ENCODE assay signal across 8 cellular contexts in the genomic region with DNA sequence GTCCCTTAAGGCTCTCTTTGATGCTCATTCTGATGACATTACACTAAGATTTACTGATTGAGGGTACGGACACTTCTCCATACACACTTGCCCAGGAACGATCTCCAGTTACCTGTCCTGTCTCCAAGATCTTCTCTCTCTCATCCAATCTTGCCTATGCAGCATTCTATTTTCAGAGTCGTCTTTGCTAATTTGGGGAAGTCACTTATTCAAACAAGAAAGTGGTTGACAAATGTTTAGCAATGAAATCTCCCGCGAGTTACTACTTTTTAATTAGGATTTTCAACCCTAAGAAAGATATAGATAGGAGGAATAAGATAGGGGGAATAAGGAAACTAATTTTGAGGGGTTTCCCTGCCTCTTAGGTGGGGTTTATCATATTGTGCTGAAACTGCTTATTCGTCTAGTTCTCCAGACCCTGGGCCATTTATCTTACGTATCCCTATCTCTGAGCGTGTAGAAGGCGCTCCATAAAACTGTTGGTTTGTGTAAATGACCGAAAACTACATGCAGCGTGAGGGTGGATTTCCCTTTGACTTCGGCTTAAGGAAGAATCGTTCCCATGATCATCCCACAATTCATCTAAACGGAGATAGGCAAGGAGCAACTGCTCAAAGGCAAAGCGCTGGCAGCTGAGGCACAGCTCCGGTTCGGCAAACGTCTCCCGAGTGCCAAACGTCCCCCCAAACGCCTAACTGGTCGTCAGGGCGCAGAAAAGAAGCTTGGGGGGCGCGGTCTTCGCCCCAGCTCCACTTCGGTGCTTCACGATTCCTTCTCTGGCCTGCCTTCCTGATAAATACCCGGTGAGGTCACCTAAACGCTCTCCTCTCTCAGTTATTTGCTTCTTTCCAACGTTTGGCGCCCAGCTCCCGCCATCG. TPM values are rescaled to one million over a fixed set of nuclear protein-coding genes. Genes with fewer than 3 reads are reported as not detected.
DNase-seq lines count a peak whose midpoint lies in the region; ATAC-seq and TF ChIP-seq lines count a peak whose summit lies in the region.

No MANE protein-coding gene starts in this region.

- H3K4me3 ChIP-seq in DOHH2 (ENCODE audit: low read length) (peak overlapping the region; percentile 91), Loucy (ENCODE audit: low read length, poor library complexity, severe bottlenecking) (peak overlapping the region; percentile 94), heart left ventricle (peak overlapping the region; percentile 54 to 96 (median 78))

- CTCF ChIA-PET in activated CD8-positive, alpha-beta T cell treated with anti-CD3 and anti-CD28 coated beads, Interleukin-2, amount 10 ng/mL, durations not matched to agents 7 days and 5 days (lab: Charles Lee), result interaction anchor here (0.8 to 3.2 kb wide), 6 partner anchors 11 to 477 kb away, joined by 3 to 25 read pairs (median 4); no protein-coding TSS in a partner anchor

- peaks cover 17% of the 10 kb centered on the region for H3K36me3 Mint-ChIP-seq in activated CD8-positive, alpha-beta T cell treated with anti-CD3 and anti-CD28 coated beads, Interleukin-2, amount 10 ng/mL, durations not matched to agents 7 days and 5 days (ENCODE audit: low read depth)

- TF ChIP-seq CTCF in DOHH2 (IDR thresholded peaks at IDR 0.05; ENCODE audit: low read depth, low read length, poor library complexity, severe bottlenecking) (no peak), Loucy (conservative IDR thresholded peaks at IDR 0.05; ENCODE audit: low read length) (no peak), heart left ventricle (IDR thresholded peaks at IDR 0.05) (no peak)

- H3K4me3 Mint-ChIP-seq in activated CD8-positive, alpha-beta T cell treated with anti-CD3 and anti-CD28 coated beads, Interleukin-2, amount 10 ng/mL, durations not matched to agents 7 days and 5 days, result peak overlapping the region; percentile 91

- H3K27ac Mint-ChIP-seq in activated CD8-positive, alpha-beta T cell treated with anti-CD3 and anti-CD28 coated beads, Interleukin-2, amount 10 ng/mL, durations not matched to agents 7 days and 5 days, result peak overlapping the region; percentile 94

- POLR2A ChIA-PET in activated CD8-positive, alpha-beta T cell treated with anti-CD3 and anti-CD28 coated beads, Interleukin-2, amount 10 ng/mL, durations not matched to agents 7 days and 5 days (lab: Charles Lee), result interaction anchor here (0.6 to 1.7 kb wide), 10 partner anchors 10 to 476 kb away, joined by 3 to 5 read pairs (median 3); a partner anchor contains a TSS

- intact Hi-C loops in heart left ventricle (cut with DNase I), result loop anchor here in 1 of 10 donors (10.0 kb wide), 1 partner anchor 1589 kb away; no protein-coding TSS in a partner anchor

- no peaks in the 10 kb centered on the region for H3K9me3 Mint-ChIP-seq in activated CD8-positive, alpha-beta T cell treated with anti-CD3 and anti-CD28 coated beads, Interleukin-2, amount 10 ng/mL, durations not matched to agents 7 days and 5 days (ENCODE audit: insufficient read depth)

- H3K4me2 ChIP-seq in DOHH2 (ENCODE audit: low read length), result peak overlapping the region; percentile 87
- peak overlapping the region; percentile 94 for H3K4me2 ChIP-seq in Loucy (ENCODE audit: low read depth, low read length, poor library complexity, severe bottlenecking)

- DNase-seq in activated CD8-positive, alpha-beta T cell treated with anti-CD3 and anti-CD28 coated beads, Interleukin-2, amount 10 ng/mL, durations not matched to agents 7 days and 5 days, result no peak
- no peak for DNase-seq in heart left ventricle
- DNase-seq in pons (ENCODE audit: low spot score), result peak; percentile 52
- DNase-seq in stimulated activated CD4-positive, alpha-beta T cell treated with anti-CD3 and anti-CD28 coated beads, Interleukin-12 subunit alpha, Interleukin-12 subunit beta, amount 100 ng/mL, for 4 hours, result no peak
- no peak for DNase-seq in NCI-H1930 (lab: John Stamatoyannopoulos, UW)

- H3K9me3 ChIP-seq in DOHH2 (ENCODE audit: control insufficient read depth, insufficient read depth, low read length) (peaks cover 5% of the 10 kb centered on the region; the same call in 1 of the 2 replicates), Loucy (ENCODE audit: insufficient read depth, low read depth, low read length) (no peaks in the 10 kb centered on the region), heart left ventricle (no peaks in the 10 kb centered on the region)

- peak overlapping the region; percentile 88 for H3K9ac ChIP-seq in Loucy (ENCODE audit: low read depth, low read length, poor library complexity, severe bottlenecking)

- 6 to 10% (median 8%) methylated on average over 33 to 34 of the region's 34 CpGs for WGBS in heart left ventricle, 4 donors

- peaks cover 32% of the 10 kb centered on the region for H3K4me1 Mint-ChIP-seq in activated CD8-positive, alpha-beta T cell treated with anti-CD3 and anti-CD28 coated beads, Interleukin-2, amount 10 ng/mL, durations not matched to agents 7 days and 5 days (ENCODE audit: low read depth)

- TF ChIP-seq POLR2A in heart left ventricle (IDR thresholded peaks at IDR 0.05), result no peak

- H3K27me3 Mint-ChIP-seq in activated CD8-positive, alpha-beta T cell treated with anti-CD3 and anti-CD28 coated beads, Interleukin-2, amount 10 ng/mL, durations not matched to agents 7 days and 5 days (ENCODE audit: low read depth), result no peaks in the 10 kb centered on the region

- H4K20me1 ChIP-seq in DOHH2 (ENCODE audit: control insufficient read depth, insufficient read depth, low read depth, low read length) (no peaks in the 10 kb centered on the region), Loucy (ENCODE audit: insufficient read depth, low read length, poor library complexity, severe bottlenecking) (peaks cover 5% of the 10 kb centered on the region)

- peak; percentile 6 for ATAC-seq in GM21529 (IDR thresholded peaks at IDR 0.05; ENCODE audit: unreplicated experiment)
- ATAC-seq in activated CD8-positive, alpha-beta T cell treated with anti-CD3 and anti-CD28 coated beads, Interleukin-2, amount 10 ng/mL, durations not matched to agents 7 days and 5 days, result peak; percentile 14
- ATAC-seq in heart left ventricle, result peak in 1 of 4 donors; percentile 6

- H3K36me3 ChIP-seq in DOHH2 (ENCODE audit: control insufficient read depth, low read length), result peaks cover 18% of the 10 kb centered on the region
- H3K36me3 ChIP-seq in Loucy (ENCODE audit: insufficient read depth, low read length), result no peaks in the 10 kb centered on the region
- peaks cover 0 to 10% (median 4%) of the 10 kb centered on the region in 9 donors for H3K36me3 ChIP-seq in heart left ventricle

- H3K27me3 ChIP-seq in DOHH2 (ENCODE audit: control insufficient read depth, low read length) (no peaks in the 10 kb centered on the region), Loucy (ENCODE audit: insufficient read depth, low read length, poor library complexity, severe bottlenecking) (no peaks in the 10 kb centered on the region), heart left ventricle (no peaks in the 10 kb centered on the region)

- H3K79me2 ChIP-seq in DOHH2 (ENCODE audit: control insufficient read depth, low read length) (peaks cover 74% of the 10 kb centered on the region), Loucy (ENCODE audit: insufficient read depth, low read length) (peaks cover 70% of the 10 kb centered on the region)

- H3K4me1 ChIP-seq in DOHH2 (ENCODE audit: control insufficient read depth, low read length), result peaks cover 21% of the 10 kb centered on the region
- H3K4me1 ChIP-seq in Loucy (ENCODE audit: insufficient read depth, low read length, poor library complexity, severe bottlenecking), result peaks cover 56% of the 10 kb centered on the region
- H3K4me1 ChIP-seq in heart left ventricle, result peaks cover 0 to 44% (median 23%) of the 10 kb centered on the region in 12 donors

- H3F3A ChIP-seq in DOHH2 (ENCODE audit: control insufficient read depth, insufficient read depth), result no peaks in the 10 kb centered on the region
- no peaks in the 10 kb centered on the region for H3F3A ChIP-seq in Loucy (ENCODE audit: low read depth)

- H3K9me2 ChIP-seq in DOHH2 (replicated peaks; ENCODE audit: control insufficient read depth, low read length) (no peaks in the 10 kb centered on the region), Loucy (replicated peaks; ENCODE audit: low read depth, low read length) (no peaks in the 10 kb centered on the region)

- H2AFZ ChIP-seq in Loucy (ENCODE audit: low read length), result peak overlapping the region; percentile 87

- H3K27ac ChIP-seq in DOHH2 (ENCODE audit: low read depth, low read length), result peak overlapping the region; percentile 59
- peak overlapping the region; percentile 85 to 99 (median 96) for H3K27ac ChIP-seq in heart left ventricle

RNA-seq across cellular contexts. Expression of a gene that starts 0.8 kb away (rescaled TPM):
- total RNA-seq in activated CD8-positive, alpha-beta T cell treated with anti-CD3 and anti-CD28 coated beads, Interleukin-2, amount 10 ng/mL, durations not matched to agents 7 days and 5 days, result 10 to 100 TPM; 31.1 to 34.2 TPM
- 10 to 100 TPM; 20.8 to 35.3 (median 26.6) TPM for total RNA-seq in heart left ventricle
- 10 to 100 TPM; 15.8 to 24.5 TPM for polyA plus RNA-seq in heart left ventricle

RNA-seq across cellular contexts. Expression of a gene that starts 1.0 kb away (rescaled TPM):
- 10 to 100 TPM; 32.3 TPM for total RNA-seq in activated CD8-positive, alpha-beta T cell treated with anti-CD3 and anti-CD28 coated beads, Interleukin-2, amount 10 ng/mL, durations not matched to agents 7 days and 5 days
- 100 to 1,000 TPM in 7 of 9 donors, 10 to 100 TPM in 2; 87.0 to 204 (median 138) TPM for total RNA-seq in heart left ventricle
- polyA plus RNA-seq in heart left ventricle, result 10 to 100 TPM; 74.0 to 94.9 TPM
